Comparison of ENCODE assay signal across 24 cellular contexts in the genomic region with DNA sequence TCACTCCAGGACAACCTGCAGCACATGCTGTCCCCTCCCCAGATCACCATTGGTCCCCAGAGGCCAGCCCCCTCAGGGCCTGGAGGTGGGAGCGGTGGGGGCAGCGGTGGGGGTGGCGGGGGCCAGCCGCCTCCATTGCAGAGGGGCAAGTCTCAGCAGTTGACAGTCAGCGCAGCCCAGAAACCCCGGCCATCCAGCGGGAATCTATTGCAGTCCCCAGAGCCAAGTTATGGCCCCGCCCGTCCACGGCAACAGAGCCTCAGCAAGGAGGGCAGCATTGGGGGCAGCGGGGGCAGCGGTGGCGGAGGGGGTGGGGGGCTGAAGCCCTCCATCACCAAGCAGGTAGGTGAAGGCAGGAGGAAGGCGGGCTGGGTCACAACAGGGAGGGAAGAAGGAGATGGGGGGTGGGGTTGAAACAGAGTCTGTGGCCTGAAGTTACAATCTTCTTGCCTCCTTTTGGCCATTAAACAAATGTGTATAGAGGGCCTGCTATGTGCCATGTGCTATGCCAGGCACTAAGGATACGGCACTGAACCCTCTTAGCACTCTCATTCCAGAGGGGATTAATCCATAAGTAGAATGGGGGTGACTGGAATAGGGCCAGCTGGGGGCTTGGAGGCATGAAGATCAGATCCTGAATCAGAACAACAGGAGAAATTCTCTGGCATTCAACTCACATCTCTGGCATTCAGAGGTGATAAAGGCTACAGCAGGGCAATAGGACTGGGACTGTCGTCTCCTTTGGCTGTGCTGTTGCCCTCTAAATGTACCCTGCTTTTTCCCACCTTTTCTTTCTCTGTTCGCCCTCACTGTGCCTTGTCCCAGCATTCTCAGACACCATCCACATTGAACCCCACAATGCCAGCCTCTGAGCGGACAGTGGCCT.
"Had no signal": no experiment of that assay in that cellular context is flagged by ENCODE, and none has a peak within 500 bp of the region (broad histone marks: within the 10 kb centered on the region; RNA-seq: fewer than 3 reads in every experiment).

No MANE protein-coding gene starts in this region.

- H3K4me1 ChIP-seq: colonic mucosa, esophagus squamous epithelium, gastrocnemius medialis, left ventricle myocardium inferior, sigmoid colon, tibial artery had no signal

- H3K27me3 ChIP-seq: colonic mucosa, dorsolateral prefrontal cortex, esophagus squamous epithelium, gastrocnemius medialis, sigmoid colon, tibial artery had no signal

- H3K4me2 ChIP-seq: smooth muscle cell had no signal

- H3K4me3 Mint-ChIP-seq: activated CD4-positive, alpha-beta T cell treated with anti-CD3 and anti-CD28 coated beads, Interleukin-2, amount 10 ng/mL, durations not matched to agents 24 days and 14 days; activated CD8-positive, alpha-beta T cell treated with anti-CD3 and anti-CD28 coated beads, Interleukin-2, amount 10 ng/mL, durations not matched to agents 7 days and 5 days; activated T-helper 1 cell treated with anti-CD3 and anti-CD28 coated beads, Interleukin-12 subunit alpha, Interleukin-12 subunit beta, Interleukin-2, Interleukin-4 antibody, amounts not matched to agents 30 ng/mL and 10 ng/mL and 1 ng/mL, durations not matched to agents 14 hours and 24 hours and 36 hours; memory B cell; natural killer cell treated with Interleukin-12 subunit alpha and Interleukin-12 subunit beta and Interleukin-15 and Interleukin-18, amount 100 ng/mL, for 72 hours; stimulated activated naive CD8-positive, alpha-beta T cell treated with anti-CD3 and anti-CD28 coated beads, Interleukin-15, amount 100 ng/mL, for 72 hours had no signal

- H3K27me3 Mint-ChIP-seq: activated CD4-positive, alpha-beta T cell treated with anti-CD3 and anti-CD28 coated beads, Interleukin-2, amount 10 ng/mL, durations not matched to agents 24 days and 14 days; memory B cell; natural killer cell treated with Interleukin-12 subunit alpha and Interleukin-12 subunit beta and Interleukin-15 and Interleukin-18, amount 100 ng/mL, for 72 hours; stimulated activated naive CD8-positive, alpha-beta T cell treated with anti-CD3 and anti-CD28 coated beads, Interleukin-15, amount 100 ng/mL, for 72 hours had no signal

- H3K9me3 Mint-ChIP-seq: activated CD4-positive, alpha-beta T cell treated with anti-CD3 and anti-CD28 coated beads, Interleukin-2, amount 10 ng/mL, durations not matched to agents 24 days and 14 days; activated naive CD4-positive, alpha-beta T cell treated with anti-CD3 and anti-CD28 coated beads, Interleukin-2, amount 50 U/mL, for 72 hours; activated T-helper 1 cell treated with anti-CD3 and anti-CD28 coated beads, Interleukin-12 subunit alpha, Interleukin-12 subunit beta, Interleukin-2, Interleukin-4 antibody, amounts not matched to agents 30 ng/mL and 10 ng/mL and 1 ng/mL, durations not matched to agents 14 hours and 24 hours and 36 hours; memory B cell; natural killer cell treated with Interleukin-12 subunit alpha and Interleukin-12 subunit beta and Interleukin-15 and Interleukin-18, amount 100 ng/mL, for 72 hours; stimulated activated naive CD8-positive, alpha-beta T cell treated with anti-CD3 and anti-CD28 coated beads, Interleukin-15, amount 100 ng/mL, for 72 hours had no signal

- H3K9me3 ChIP-seq: colonic mucosa, esophagus squamous epithelium, gastrocnemius medialis, left ventricle myocardium inferior, sigmoid colon, tibial artery had no signal

- H3K27ac Mint-ChIP-seq: activated CD4-positive, alpha-beta T cell treated with anti-CD3 and anti-CD28 coated beads, Interleukin-2, amount 10 ng/mL, durations not matched to agents 24 days and 14 days; activated CD8-positive, alpha-beta T cell treated with anti-CD3 and anti-CD28 coated beads, Interleukin-2, amount 10 ng/mL, durations not matched to agents 7 days and 5 days; activated T-helper 1 cell treated with anti-CD3 and anti-CD28 coated beads, Interleukin-12 subunit alpha, Interleukin-12 subunit beta, Interleukin-2, Interleukin-4 antibody, amounts not matched to agents 30 ng/mL and 10 ng/mL and 1 ng/mL, durations not matched to agents 14 hours and 24 hours and 36 hours; natural killer cell treated with Interleukin-12 subunit alpha and Interleukin-12 subunit beta and Interleukin-15 and Interleukin-18, amount 100 ng/mL, for 72 hours had no signal

- DNase-seq: activated CD4-positive, alpha-beta T cell treated with anti-CD3 and anti-CD28 coated beads, Interleukin-2, amount 10 ng/mL, durations not matched to agents 24 days and 14 days; activated CD4-positive, CD25-positive, alpha-beta regulatory T cell; activated CD8-positive, alpha-beta T cell treated with anti-CD3 and anti-CD28 coated beads, Interleukin-2, amount 10 ng/mL, durations not matched to agents 7 days and 5 days; activated gamma-delta T cell treated with Interleukin-2 at 50 U/mL for 16 hours; aorta; colonic mucosa; dorsolateral prefrontal cortex; esophagus squamous epithelium; gastrocnemius medialis; hippocampal formation; kidney glomerular epithelial cell; left ventricle myocardium inferior; nucleus accumbens; sigmoid colon; stimulated activated CD4-positive, alpha-beta T cell treated with anti-CD3 and anti-CD28 coated beads, Interleukin-15, amount 100 ng/mL, for 24 hours; stimulated activated CD4-positive, alpha-beta T cell treated with anti-CD3 and anti-CD28 coated beads, Interleukin-2, amount 100 ng/mL, for 48 hours; stimulated activated naive CD8-positive, alpha-beta T cell treated with anti-CD3 and anti-CD28 coated beads, Interleukin-15, amount 100 ng/mL, for 72 hours; T1000 had no signal

- H3K27ac ChIP-seq: colonic mucosa, esophagus squamous epithelium, gastrocnemius medialis, left ventricle myocardium inferior, sigmoid colon, tibial artery had no signal

- ATAC-seq: activated CD8-positive, alpha-beta T cell treated with anti-CD3 and anti-CD28 coated beads, Interleukin-2, amount 10 ng/mL, durations not matched to agents 7 days and 5 days; activated naive CD4-positive, alpha-beta T cell treated with anti-CD3 and anti-CD28 coated beads, Interleukin-2, amount 50 U/mL, for 72 hours; gastrocnemius medialis; natural killer cell treated with Interleukin-12 subunit alpha and Interleukin-12 subunit beta and Interleukin-15 and Interleukin-18, amount 100 ng/mL, for 72 hours; stimulated activated naive CD8-positive, alpha-beta T cell treated with anti-CD3 and anti-CD28 coated beads, Interleukin-15, amount 100 ng/mL, for 72 hours had no signal

- H3K4me3 ChIP-seq: colonic mucosa, dorsolateral prefrontal cortex, esophagus squamous epithelium, gastrocnemius medialis, left ventricle myocardium inferior, sigmoid colon, smooth muscle cell, tibial artery had no signal

- H3K36me3 ChIP-seq: colonic mucosa, gastrocnemius medialis had no signal
